Comparison of ENCODE assay signal across 9 cellular contexts in the genomic region with DNA sequence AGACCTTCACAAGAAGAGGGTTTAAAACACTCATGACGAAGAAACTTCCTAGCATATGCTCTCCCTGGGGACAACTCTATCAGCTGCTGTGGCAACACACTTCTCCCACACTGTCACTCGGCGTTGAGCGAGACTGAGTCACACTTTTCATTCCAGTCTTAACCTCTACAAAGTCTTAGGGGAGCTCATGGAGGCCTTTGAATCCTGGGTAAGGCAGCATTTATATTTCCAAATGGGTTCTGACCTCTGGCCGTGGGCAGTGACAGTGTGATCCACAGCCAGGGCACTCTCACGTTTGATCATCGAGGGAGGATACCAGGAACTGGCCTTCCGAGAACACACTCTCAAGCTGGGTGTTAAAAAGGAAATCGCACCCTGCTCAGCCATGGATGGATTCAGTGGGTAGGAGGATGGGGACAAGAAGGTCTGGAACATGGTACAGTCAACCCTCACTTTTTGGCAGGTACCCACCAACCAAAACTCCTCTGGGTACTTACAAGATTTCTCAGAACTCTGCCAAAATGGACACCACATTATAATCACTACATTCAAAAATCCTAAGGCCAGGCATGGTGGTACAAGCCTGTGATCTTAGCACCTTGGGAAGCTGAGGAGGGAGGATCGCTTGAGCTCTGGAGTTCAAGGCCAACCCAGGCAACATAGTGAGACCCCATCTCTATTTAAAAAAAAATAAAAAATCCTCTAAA. TPM values are rescaled to one million over a fixed set of nuclear protein-coding genes. Genes with fewer than 3 reads are reported as not detected.
DNase-seq lines count a peak whose midpoint lies in the region; ATAC-seq, FAIRE-seq and TF ChIP-seq lines count a peak whose summit lies in the region.
"Had no signal": no experiment of that assay in that cellular context is flagged by ENCODE, and none has a peak within 500 bp of the region (broad histone marks: within the 10 kb centered on the region; RNA-seq: fewer than 3 reads in every experiment).

No MANE protein-coding gene starts in this region.

- no peaks in the 10 kb centered on the region for H3K27me3 Mint-ChIP-seq in activated CD8-positive, alpha-beta memory T cell treated with anti-CD3 and anti-CD28 coated beads, Interleukin-2, amount 10 ng/mL, durations not matched to agents 7 days and 5 days
- H3K27me3 Mint-ChIP-seq in activated T-cell treated with anti-CD3 and anti-CD28 coated beads, Interleukin-2, amount 50 U/mL, for 4 hours (ENCODE audit: low read depth) = no peaks in the 10 kb centered on the region

- peaks cover 0 to 2% of the 10 kb centered on the region in 2 experiments; a peak in 2 of 4 replicates for H3K36me3 ChIP-seq in GM12878 (ENCODE audit: control insufficient read depth in 2 of 2, insufficient read depth in 2 of 2, low read length in 1 of 2)
- no peaks in the 10 kb centered on the region for H3K36me3 ChIP-seq in mucosa of descending colon (ENCODE audit: low read depth)
- no peaks in the 10 kb centered on the region for H3K36me3 ChIP-seq in urinary bladder (ENCODE audit: insufficient read depth)

- intact Hi-C loops in GM12878 (cut with micrococcal nuclease; ENCODE audit: unreplicated experiment) (no loop called here), mucosa of descending colon (cut with DNase I, micrococcal nuclease) (no loop called here)

- H3K27me3 ChIP-seq in GM12878 (replicated peaks in 1 of 2; ENCODE audit: control insufficient read depth in 2 of 2, insufficient read depth in 2 of 2, low read length in 1 of 2) = no peaks in the 10 kb centered on the region

- H3K27ac ChIP-seq in GM12878 (ENCODE audit: control insufficient read depth, insufficient read depth) = no peak overlapping the region
- H3K27ac ChIP-seq in urinary bladder (ENCODE audit: low read depth) = peak overlapping the region; percentile 72

- ATAC-seq in activated CD8-positive, alpha-beta memory T cell treated with anti-CD3 and anti-CD28 coated beads, Interleukin-2, amount 10 ng/mL, durations not matched to agents 7 days and 5 days = peak; percentile 35
- no peak for ATAC-seq in GM12878
- peak; percentile 68 for ATAC-seq in mucosa of descending colon
- no peak for ATAC-seq in GM19395 (IDR thresholded peaks at IDR 0.05; ENCODE audit: unreplicated experiment)
- ATAC-seq in activated T-cell treated with anti-CD3 and anti-CD28 coated beads, Interleukin-2, amount 50 U/mL, for 4 hours = no peak
- no peak for ATAC-seq in HG03045 (IDR thresholded peaks at IDR 0.05; ENCODE audit: unreplicated experiment)

- no peak for DNase-seq in activated CD8-positive, alpha-beta memory T cell treated with anti-CD3 and anti-CD28 coated beads, Interleukin-2, amount 10 ng/mL, durations not matched to agents 7 days and 5 days
- no peak for DNase-seq in activated CD8-positive, alpha-beta memory T cell treated with anti-CD3 and anti-CD28 coated beads for 24 hours
- DNase-seq in GM12878 (ENCODE audit: low read depth, low spot score) (no peak), mucosa of descending colon (no peak)
- DNase-seq in activated T-cell treated with anti-CD3 and anti-CD28 coated beads, Interleukin-2, amount 50 U/mL, for 4 hours = no peak

- no peak for TF ChIP-seq POLR2A in GM12878 (IDR thresholded peaks at IDR 0.05; ENCODE audit: low read depth, low read length)

- peaks cover 50% of the 10 kb centered on the region for H3K4me1 Mint-ChIP-seq in activated CD8-positive, alpha-beta memory T cell treated with anti-CD3 and anti-CD28 coated beads, Interleukin-2, amount 10 ng/mL, durations not matched to agents 7 days and 5 days
- peaks cover 51% of the 10 kb centered on the region for H3K4me1 Mint-ChIP-seq in activated T-cell treated with anti-CD3 and anti-CD28 coated beads, Interleukin-2, amount 50 U/mL, for 4 hours (ENCODE audit: low read depth)

- H3K4me3 ChIP-seq in GM12878 = no peak overlapping the region
- no peak overlapping the region for H3K4me3 ChIP-seq in mucosa of descending colon
- H3K4me3 ChIP-seq in urinary bladder (ENCODE audit: low read depth, low read length) = no peak overlapping the region

- H3K9ac ChIP-seq in GM12878 (ENCODE audit: control insufficient read depth, insufficient read depth, low read length) = no peak overlapping the region

- CTCF ChIA-PET in activated CD8-positive, alpha-beta memory T cell treated with anti-CD3 and anti-CD28 coated beads, Interleukin-2, amount 10 ng/mL, durations not matched to agents 7 days and 5 days (lab: Charles Lee) = no interaction called here
- CTCF ChIA-PET in GM12878 (lab: Yijun Ruan, JAX) = no interaction called here

- peaks cover 21% of the 10 kb centered on the region for H3K79me2 ChIP-seq in GM12878 (ENCODE audit: control insufficient read depth, insufficient read depth, low read length)

- H3K9me3 Mint-ChIP-seq in activated CD8-positive, alpha-beta memory T cell treated with anti-CD3 and anti-CD28 coated beads, Interleukin-2, amount 10 ng/mL, durations not matched to agents 7 days and 5 days (ENCODE audit: low read depth) = peaks cover 5% of the 10 kb centered on the region
- no peaks in the 10 kb centered on the region for H3K9me3 Mint-ChIP-seq in activated T-cell treated with anti-CD3 and anti-CD28 coated beads, Interleukin-2, amount 50 U/mL, for 4 hours

- 0 out of 2 replicates have a peak, but pooled peaks cover 2% of the 10 kb centered on the region for H4K20me1 ChIP-seq in GM12878 (ENCODE audit: control insufficient read depth, insufficient read depth)

- FAIRE-seq in GM12878 (lab: Jason Lieb, UNC) = no peak
- FAIRE-seq: islet of Langerhans had no signal

- SMC1A ChIA-PET in GM12878 (lab: Charles Lee; ENCODE audit: uncharacterized antibody, unreplicated experiment) = no interaction called here

- 41% methylated on average over 10 of the region's 10 CpGs for WGBS in GM12878 (ENCODE audit: insufficient coverage, insufficient replicate concordance, low lambda C conversion rate, missing lambda C conversion rate)
- WGBS in urinary bladder = 74% methylated on average over 10 of the region's 10 CpGs

- in situ Hi-C loops in GM12878 (cut with MboI) = no loop called here

- no peak for TF ChIP-seq EP300 in GM12878 (IDR thresholded peaks at IDR 0.05; ENCODE audit: borderline replicate concordance in 1 of 2, control insufficient read depth in 1 of 2, low read depth in 2 of 2, low read length in 2 of 2)

- no peaks in the 10 kb centered on the region; the same call in 1 of the 3 replicates for H3K9me3 ChIP-seq in GM12878 (replicated peaks; ENCODE audit: control insufficient read depth, insufficient read depth, low read length)
- H3K9me3 ChIP-seq in mucosa of descending colon = no peaks in the 10 kb centered on the region

- H3K36me3 Mint-ChIP-seq in activated CD8-positive, alpha-beta memory T cell treated with anti-CD3 and anti-CD28 coated beads, Interleukin-2, amount 10 ng/mL, durations not matched to agents 7 days and 5 days = peaks cover 30% of the 10 kb centered on the region
- H3K36me3 Mint-ChIP-seq in activated T-cell treated with anti-CD3 and anti-CD28 coated beads, Interleukin-2, amount 50 U/mL, for 4 hours (ENCODE audit: insufficient read depth) = peaks cover 21% of the 10 kb centered on the region

- RAD21 ChIA-PET in GM12878 (lab: Charles Lee; ENCODE audit: unreplicated experiment) = no interaction called here

- H3K4me2 ChIP-seq in GM12878 (ENCODE audit: control insufficient read depth, insufficient read depth) = no peak overlapping the region

- POLR2A ChIA-PET in GM12878 (lab: Charles Lee) = no interaction called here

- no TSS peak for BruUV-seq in GM12878 (replicated peaks; lab: Mats Ljungman, UMichigan)

- no peak for TF ChIP-seq RAD21 in GM12878 (IDR thresholded peaks at IDR 0.05; ENCODE audit: insufficient read depth, low read depth, low read length)

- H3K27ac Mint-ChIP-seq in activated CD8-positive, alpha-beta memory T cell treated with anti-CD3 and anti-CD28 coated beads, Interleukin-2, amount 10 ng/mL, durations not matched to agents 7 days and 5 days = peak overlapping the region; percentile 29

- H3K4me3 Mint-ChIP-seq in activated CD8-positive, alpha-beta memory T cell treated with anti-CD3 and anti-CD28 coated beads, Interleukin-2, amount 10 ng/mL, durations not matched to agents 7 days and 5 days = no peak overlapping the region
- no peak overlapping the region for H3K4me3 Mint-ChIP-seq in activated T-cell treated with anti-CD3 and anti-CD28 coated beads, Interleukin-2, amount 50 U/mL, for 4 hours

- TF ChIP-seq CTCF in GM12878 (IDR thresholded peaks at IDR 0.05 in 2 of 3, conservative IDR thresholded peaks at IDR 0.05 in 1 of 3; ENCODE audit: control insufficient read depth in 2 of 3, extremely low read depth in 1 of 3, insufficient read depth in 1 of 3, low read depth in 3 of 3, low read length in 3 of 3) (no peak), mucosa of descending colon (IDR thresholded peaks at IDR 0.05) (no peak)

- H2AFZ ChIP-seq in GM12878 (ENCODE audit: control insufficient read depth, low read depth, low read length) = no peak overlapping the region

- H3K4me1 ChIP-seq in GM12878 (ENCODE audit: control insufficient read depth, insufficient read depth, low read length) (peaks cover 13% of the 10 kb centered on the region), mucosa of descending colon (ENCODE audit: low read depth) (peaks cover 20% of the 10 kb centered on the region), urinary bladder (ENCODE audit: insufficient read depth) (no peaks in the 10 kb centered on the region)

RNA-seq across cellular contexts. Expression of gene RRBP1, which starts 19.6 kb away (rescaled TPM):
- total RNA-seq in activated CD8-positive, alpha-beta memory T cell treated with anti-CD3 and anti-CD28 coated beads, Interleukin-2, amount 10 ng/mL, durations not matched to agents 7 days and 5 days = 10 to 100 TPM; 55.7 to 59.6 TPM
- total RNA-seq in GM12878 (2013; cell fraction: nucleolus; rRNA removed) = 51.6 and 53.5 TPM in 2 replicates
- total RNA-seq in GM12878 (2014; rRNA removed) (24.4 and 25.4 TPM in 2 replicates), GM12878 (2014; rRNA removed; fragmentation: Illumina TruSeq; extraction: Trizol) (22.8 and 26.4 TPM in 2 replicates), GM12878 (2021) (50.0 and 57.4 TPM in 2 replicates), mucosa of descending colon (100 to 1,000 TPM; 210 to 402 (median 377) TPM), urinary bladder (147 TPM)
- 19.5 TPM for polyA plus RNA-seq in GM12878 (2011; ENCODE audit: low read depth)
- polyA plus RNA-seq in GM12878 (2011; rRNA removed) (8.9 and 12.9 TPM in 2 replicates), GM12878 (2014; fragmentation: Illumina TruSeq; extraction: Trizol) (20.4 and 28.3 TPM in 2 replicates), GM12878 (2014; fragmentation: Nextera tagmentation; extraction: Ambion mirVana) (1 to 10 TPM; 1.2 to 2.4 TPM), GM12878 (2014; rRNA removed) (24.6 and 24.8 TPM in 2 replicates), GM12878 (2016; fragmentation: Nextera tagmentation; extraction: Ambion mirVana) (10 to 100 TPM; 20.0 to 24.5 TPM), urinary bladder (80.1 TPM)
- polyA plus RNA-seq in GM12878 (2011; cell fraction: cytosol; rRNA removed) = 12.1 and 13.5 TPM in 2 replicates
- 23.3 and 33.9 TPM in 2 replicates for polyA plus RNA-seq in GM12878 (2011; cell fraction: nucleus; rRNA removed)
- polyA plus RNA-seq in GM12878 (2012) = 34.7 and 39.7 TPM in 2 replicates
- polyA minus RNA-seq in GM12878 (2011; rRNA and poly(A)+ RNA removed) = 8.6 and 18.9 TPM in 2 replicates
- 12.0 and 13.6 TPM in 2 replicates for polyA minus RNA-seq in GM12878 (2011; cell fraction: cytosol; rRNA and poly(A)+ RNA removed)
- polyA minus RNA-seq in GM12878 (2011; cell fraction: nucleus; rRNA and poly(A)+ RNA removed) = 11.1 and 22.3 TPM in 2 replicates
- total RNA-seq in activated T-cell treated with anti-CD3 and anti-CD28 coated beads, Interleukin-2, amount 50 U/mL, for 4 hours = 10 to 100 TPM; 25.5 to 32.3 (median 27.0) TPM

RNA-seq across cellular contexts. Expression of gene BANF2, which starts 37.3 kb away (rescaled TPM):
- total RNA-seq in activated CD8-positive, alpha-beta memory T cell treated with anti-CD3 and anti-CD28 coated beads, Interleukin-2, amount 10 ng/mL, durations not matched to agents 7 days and 5 days = not detected
- total RNA-seq in GM12878 (2013; cell fraction: nucleolus; rRNA removed) = not detected in 2 replicates
- total RNA-seq in GM12878 (2014; rRNA removed) = not detected in 2 replicates
- not detected in 2 replicates for total RNA-seq in GM12878 (2014; rRNA removed; fragmentation: Illumina TruSeq; extraction: Trizol)
- total RNA-seq in GM12878 (2021) = not detected in 2 replicates
- polyA plus RNA-seq in GM12878 (2011; ENCODE audit: low read depth) = not detected
- polyA plus RNA-seq in GM12878 (2011; rRNA removed) = not detected in 2 replicates
- not detected in 2 replicates for polyA plus RNA-seq in GM12878 (2011; cell fraction: cytosol; rRNA removed)
- not detected in 2 replicates for polyA plus RNA-seq in GM12878 (2011; cell fraction: nucleus; rRNA removed)
- not detected in 2 replicates for polyA plus RNA-seq in GM12878 (2012)
- not detected in 2 replicates for polyA plus RNA-seq in GM12878 (2014; fragmentation: Illumina TruSeq; extraction: Trizol)
- polyA plus RNA-seq in GM12878 (2014; fragmentation: Nextera tagmentation; extraction: Ambion mirVana) = not detected
- polyA plus RNA-seq in GM12878 (2014; rRNA removed) = not detected in 2 replicates
- not detected for polyA plus RNA-seq in GM12878 (2016; fragmentation: Nextera tagmentation; extraction: Ambion mirVana)
- not detected in 2 replicates for polyA minus RNA-seq in GM12878 (2011; rRNA and poly(A)+ RNA removed)
- polyA minus RNA-seq in GM12878 (2011; cell fraction: cytosol; rRNA and poly(A)+ RNA removed) = not detected in 2 replicates
- polyA minus RNA-seq in GM12878 (2011; cell fraction: nucleus; rRNA and poly(A)+ RNA removed) = not detected in 2 replicates
- total RNA-seq in mucosa of descending colon = not detected
- not detected for total RNA-seq in urinary bladder
- not detected for polyA plus RNA-seq in urinary bladder
- total RNA-seq in activated T-cell treated with anti-CD3 and anti-CD28 coated beads, Interleukin-2, amount 50 U/mL, for 4 hours = not detected

Comparison
In these comparisons a context has a peak if more than half of its experiments do, and no peak if none do; other contexts are left out.
1. ATAC-seq: peak in activated CD8-positive, alpha-beta memory T cell treated with anti-CD3 and anti-CD28 coated beads, Interleukin-2, amount 10 ng/mL, durations not matched to agents 7 days and 5 days (single experiment) and mucosa of descending colon (single experiment); none in GM12878 (single experiment), GM19395 (single experiment), activated T-cell treated with anti-CD3 and anti-CD28 coated beads, Interleukin-2, amount 50 U/mL, for 4 hours (0 of 2) and HG03045 (single experiment).